12 cellular contexts compared by ENCODE assay signal in the genomic region with DNA sequence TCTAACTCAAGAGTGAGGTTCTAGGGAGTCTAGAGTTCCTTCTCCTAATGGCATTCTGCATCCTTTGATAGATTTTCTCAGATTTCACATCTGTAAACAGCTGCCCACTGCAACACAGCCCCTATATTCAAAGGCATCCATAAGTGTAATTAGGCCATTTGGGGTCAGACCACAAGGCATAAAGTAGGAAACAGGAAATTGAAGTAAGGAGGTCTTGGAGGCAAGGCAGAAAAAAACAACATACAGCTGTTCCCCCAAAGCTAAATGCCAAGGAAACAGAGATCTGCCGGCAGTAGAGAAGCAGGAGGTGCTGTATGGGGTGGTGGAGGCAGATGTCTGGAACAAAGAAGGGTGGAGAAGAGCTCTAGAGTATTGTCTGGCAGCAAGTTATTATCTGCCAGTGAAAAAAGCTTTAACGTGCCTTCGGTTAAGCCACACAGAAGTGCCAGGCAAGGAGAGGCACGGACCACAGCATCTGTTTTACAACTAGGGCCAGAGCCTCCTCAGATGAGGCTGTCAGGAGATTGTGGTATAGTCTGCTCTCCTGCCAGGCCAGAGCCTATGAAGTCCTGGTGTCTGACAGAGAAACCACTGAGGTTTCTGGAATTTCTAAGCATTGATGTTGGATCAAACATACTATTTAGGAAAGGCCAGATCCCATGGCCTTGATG.
DNase-seq lines count a peak whose midpoint lies in the region; ATAC-seq and TF ChIP-seq lines count a peak whose summit lies in the region.
"Had no signal": no experiment of that assay in that cellular context is flagged by ENCODE, and none has a peak within 500 bp of the region (broad histone marks: within the 10 kb centered on the region; RNA-seq: fewer than 3 reads in every experiment).

No MANE protein-coding gene starts in this region.

- H3K27me3 ChIP-seq in subcutaneous abdominal adipose tissue (ENCODE audit: control insufficient read depth in 5 of 5, insufficient read depth in 4 of 5, low read length in 5 of 5), result no peaks in the 10 kb centered on the region
- H3K27me3 ChIP-seq: body of pancreas had no signal

- no peaks in the 10 kb centered on the region for H3K9me3 ChIP-seq in subcutaneous abdominal adipose tissue (ENCODE audit: control insufficient read depth in 5 of 5, low read length in 5 of 5)
- H3K9me3 ChIP-seq: body of pancreas had no signal

- H3K27me3 Mint-ChIP-seq in WTC11 (ENCODE audit: low read depth) (no peaks in the 10 kb centered on the region), glutamatergic neuron (ENCODE audit: unreplicated experiment) (no peaks in the 10 kb centered on the region), chondrocyte (ENCODE audit: low read depth) (no peaks in the 10 kb centered on the region)

- POLR2A ChIA-PET in WTC11 (lab: Charles Lee), result interaction anchor here (0.6 kb wide), 1 partner anchor 1031 kb away, joined by 3 read pairs; no protein-coding TSS in a partner anchor

- no peak for ATAC-seq in WTC11
- no peak for ATAC-seq in GM19452 (IDR thresholded peaks at IDR 0.05; ENCODE audit: unreplicated experiment)
- ATAC-seq: body of pancreas had no signal

- H3K4me3 Mint-ChIP-seq in WTC11 (no peak overlapping the region), glutamatergic neuron (ENCODE audit: unreplicated experiment) (no peak overlapping the region), chondrocyte (ENCODE audit: unreplicated experiment) (no peak overlapping the region)

- H3K27ac ChIP-seq in subcutaneous abdominal adipose tissue (ENCODE audit: low read depth, low read length), result peak overlapping the region; percentile 55
- H3K27ac ChIP-seq: body of pancreas, epithelial cell of prostate had no signal

- H3K27ac Mint-ChIP-seq in WTC11 (0 out of 2 replicates have a peak overlapping the region, but pooled peaks have one; percentile 76), glutamatergic neuron (ENCODE audit: unreplicated experiment) (peak overlapping the region; percentile 74), chondrocyte (ENCODE audit: unreplicated experiment) (no peak overlapping the region)

- peak overlapping the region in 3 of 5 donors; percentile 47 to 52 (median 49) for H3K9ac ChIP-seq in subcutaneous abdominal adipose tissue (ENCODE audit: low read length in 5 of 5)

- H3K9me3 Mint-ChIP-seq in WTC11 (no peaks in the 10 kb centered on the region), glutamatergic neuron (ENCODE audit: unreplicated experiment) (peaks cover 7% of the 10 kb centered on the region), chondrocyte (ENCODE audit: low read depth) (no peaks in the 10 kb centered on the region)

- CTCF ChIA-PET in WTC11 (lab: Charles Lee), result interaction anchor here (0.8 to 6.8 kb wide), 8 partner anchors 9 to 102 kb away, joined by 3 to 72 read pairs (median 4); a partner anchor contains a TSS

- H3K4me3 ChIP-seq in subcutaneous abdominal adipose tissue (ENCODE audit: low read depth in 1 of 5, low read length in 5 of 5), result no peak overlapping the region
- H3K4me3 ChIP-seq: body of pancreas had no signal

- DNase-seq in NCI-H2171 treated with DMSO at 0.1 percent for 48 hours (lab: John Stamatoyannopoulos, UW) (peak; percentile 43), NCI-H2171 (lab: John Stamatoyannopoulos, UW) (no peak), WTC11 (ENCODE audit: low spot score) (no peak), glutamatergic neuron (no peak), cerebellum (ENCODE audit: low spot score) (no peak), chondrocyte (ENCODE audit: low spot score) (no peak)
- DNase-seq: activated CD4-positive, alpha-beta T cell treated with anti-CD3 and anti-CD28 coated beads for 1 hour; DMS53 had no signal

- TF ChIP-seq CTCF in WTC11 (IDR thresholded peaks at IDR 0.05), result no peak
- TF ChIP-seq CTCF in glutamatergic neuron (IDR thresholded peaks at IDR 0.05; ENCODE audit: partially characterized antibody, unreplicated experiment), result no peak
- no peak for TF ChIP-seq CTCF in chondrocyte (IDR thresholded peaks at IDR 0.05)

- peaks cover 2 to 11% (median 7%) of the 10 kb centered on the region in 5 donors for H3K36me3 ChIP-seq in subcutaneous abdominal adipose tissue (ENCODE audit: control insufficient read depth in 5 of 5, insufficient read depth in 5 of 5, low read length in 5 of 5)

- H3K4me1 Mint-ChIP-seq in WTC11 (peaks cover 7% of the 10 kb centered on the region), glutamatergic neuron (ENCODE audit: low read depth, unreplicated experiment) (peaks cover 30% of the 10 kb centered on the region), chondrocyte (ENCODE audit: low read depth) (peaks cover 14% of the 10 kb centered on the region)

- peaks cover 8 to 28% (median 26%) of the 10 kb centered on the region in 5 donors for H3K4me1 ChIP-seq in subcutaneous abdominal adipose tissue (ENCODE audit: control insufficient read depth in 5 of 5, insufficient read depth in 5 of 5, low read length in 5 of 5)
- H3K4me1 ChIP-seq: body of pancreas had no signal

- no peaks in the 10 kb centered on the region for H3K36me3 Mint-ChIP-seq in WTC11
- H3K36me3 Mint-ChIP-seq in glutamatergic neuron (ENCODE audit: unreplicated experiment), result no peaks in the 10 kb centered on the region
- H3K36me3 Mint-ChIP-seq in chondrocyte (ENCODE audit: low read depth), result peaks cover 3% of the 10 kb centered on the region

TF ChIP-seq in WTC11, 78 proteins besides CTCF, POLR2A, EP300 and RAD21:
- TF ChIP-seq, protein P1, sequence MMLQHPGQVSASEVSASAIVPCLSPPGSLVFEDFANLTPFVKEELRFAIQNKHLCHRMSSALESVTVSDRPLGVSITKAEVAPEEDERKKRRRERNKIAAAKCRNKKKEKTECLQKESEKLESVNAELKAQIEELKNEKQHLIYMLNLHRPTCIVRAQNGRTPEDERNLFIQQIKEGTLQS (CRISPR knock-in tag; conservative IDR thresholded peaks at IDR 0.05), result no peak
- TF ChIP-seq NFE2L1 (CRISPR knock-in tag; IDR thresholded peaks at IDR 0.05) (no peak), CREM (CRISPR knock-in tag; IDR thresholded peaks at IDR 0.05) (no peak), KAT7 (CRISPR knock-in tag; IDR thresholded peaks at IDR 0.05; ENCODE audit: borderline replicate concordance) (no peak), JAZF1 (CRISPR knock-in tag; IDR thresholded peaks at IDR 0.05) (no peak)
- TF ChIP-seq, protein P2, sequence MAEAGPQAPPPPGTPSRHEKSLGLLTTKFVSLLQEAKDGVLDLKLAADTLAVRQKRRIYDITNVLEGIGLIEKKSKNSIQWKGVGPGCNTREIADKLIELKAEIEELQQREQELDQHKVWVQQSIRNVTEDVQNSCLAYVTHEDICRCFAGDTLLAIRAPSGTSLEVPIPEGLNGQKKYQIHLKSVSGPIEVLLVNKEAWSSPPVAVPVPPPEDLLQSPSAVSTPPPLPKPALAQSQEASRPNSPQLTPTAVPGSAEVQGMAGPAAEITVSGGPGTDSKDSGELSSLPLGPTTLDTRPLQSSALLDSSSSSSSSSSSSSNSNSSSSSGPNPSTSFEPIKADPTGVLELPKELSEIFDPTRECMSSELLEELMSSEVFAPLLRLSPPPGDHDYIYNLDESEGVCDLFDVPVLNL (CRISPR knock-in tag; IDR thresholded peaks at IDR 0.05; ENCODE audit: borderline replicate concordance, low read depth), result no peak
- TF ChIP-seq, protein P3, sequence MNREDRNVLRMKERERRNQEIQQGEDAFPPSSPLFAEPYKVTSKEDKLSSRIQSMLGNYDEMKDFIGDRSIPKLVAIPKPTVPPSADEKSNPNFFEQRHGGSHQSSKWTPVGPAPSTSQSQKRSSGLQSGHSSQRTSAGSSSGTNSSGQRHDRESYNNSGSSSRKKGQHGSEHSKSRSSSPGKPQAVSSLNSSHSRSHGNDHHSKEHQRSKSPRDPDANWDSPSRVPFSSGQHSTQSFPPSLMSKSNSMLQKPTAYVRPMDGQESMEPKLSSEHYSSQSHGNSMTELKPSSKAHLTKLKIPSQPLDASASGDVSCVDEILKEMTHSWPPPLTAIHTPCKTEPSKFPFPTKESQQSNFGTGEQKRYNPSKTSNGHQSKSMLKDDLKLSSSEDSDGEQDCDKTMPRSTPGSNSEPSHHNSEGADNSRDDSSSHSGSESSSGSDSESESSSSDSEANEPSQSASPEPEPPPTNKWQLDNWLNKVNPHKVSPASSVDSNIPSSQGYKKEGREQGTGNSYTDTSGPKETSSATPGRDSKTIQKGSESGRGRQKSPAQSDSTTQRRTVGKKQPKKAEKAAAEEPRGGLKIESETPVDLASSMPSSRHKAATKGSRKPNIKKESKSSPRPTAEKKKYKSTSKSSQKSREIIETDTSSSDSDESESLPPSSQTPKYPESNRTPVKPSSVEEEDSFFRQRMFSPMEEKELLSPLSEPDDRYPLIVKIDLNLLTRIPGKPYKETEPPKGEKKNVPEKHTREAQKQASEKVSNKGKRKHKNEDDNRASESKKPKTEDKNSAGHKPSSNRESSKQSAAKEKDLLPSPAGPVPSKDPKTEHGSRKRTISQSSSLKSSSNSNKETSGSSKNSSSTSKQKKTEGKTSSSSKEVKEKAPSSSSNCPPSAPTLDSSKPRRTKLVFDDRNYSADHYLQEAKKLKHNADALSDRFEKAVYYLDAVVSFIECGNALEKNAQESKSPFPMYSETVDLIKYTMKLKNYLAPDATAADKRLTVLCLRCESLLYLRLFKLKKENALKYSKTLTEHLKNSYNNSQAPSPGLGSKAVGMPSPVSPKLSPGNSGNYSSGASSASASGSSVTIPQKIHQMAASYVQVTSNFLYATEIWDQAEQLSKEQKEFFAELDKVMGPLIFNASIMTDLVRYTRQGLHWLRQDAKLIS (CRISPR knock-in tag; IDR thresholded peaks at IDR 0.05; ENCODE audit: borderline replicate concordance), result no peak
- TF ChIP-seq, protein P4, sequence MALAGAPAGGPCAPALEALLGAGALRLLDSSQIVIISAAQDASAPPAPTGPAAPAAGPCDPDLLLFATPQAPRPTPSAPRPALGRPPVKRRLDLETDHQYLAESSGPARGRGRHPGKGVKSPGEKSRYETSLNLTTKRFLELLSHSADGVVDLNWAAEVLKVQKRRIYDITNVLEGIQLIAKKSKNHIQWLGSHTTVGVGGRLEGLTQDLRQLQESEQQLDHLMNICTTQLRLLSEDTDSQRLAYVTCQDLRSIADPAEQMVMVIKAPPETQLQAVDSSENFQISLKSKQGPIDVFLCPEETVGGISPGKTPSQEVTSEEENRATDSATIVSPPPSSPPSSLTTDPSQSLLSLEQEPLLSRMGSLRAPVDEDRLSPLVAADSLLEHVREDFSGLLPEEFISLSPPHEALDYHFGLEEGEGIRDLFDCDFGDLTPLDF (CRISPR knock-in tag; IDR thresholded peaks at IDR 0.05), result no peak
